ENCODE assay signal across 8 cellular contexts in genomic region chr4:40289366-40290188, GRCh38. TPM values are rescaled to one million over a fixed set of nuclear protein-coding genes. Genes with fewer than 3 reads are reported as not detected.
A peak's percentile ranks its signal among the peaks of the same experiment; 100 is the strongest.
DNase-seq lines count a peak whose midpoint lies in the region; ATAC-seq and TF ChIP-seq lines count a peak whose summit lies in the region.

No MANE protein-coding gene starts in this region.

- DNase-seq in NCI-H146 (lab: John Stamatoyannopoulos, UW) (peak; percentile 65), NCI-H146 treated with DMSO at 0.1 percent for 48 hours (lab: John Stamatoyannopoulos, UW; ENCODE audit: unreplicated experiment) (no peak), sigmoid colon (peak; percentile 7), chondrocyte (ENCODE audit: low spot score) (no peak), NCI-H510A (lab: John Stamatoyannopoulos, UW) (no peak), foreskin fibroblast (no peak)
- no peak for DNase-seq in activated CD8-positive, alpha-beta T cell treated with anti-CD3 and anti-CD28 coated beads for 36 hours

- H3K36me3 Mint-ChIP-seq in activated CD8-positive, alpha-beta T cell treated with anti-CD3 and anti-CD28 coated beads for 36 hours (ENCODE audit: low read depth) = peaks cover 5% of the 10 kb centered on the region
- no peaks in the 10 kb centered on the region for H3K36me3 Mint-ChIP-seq in chondrocyte (ENCODE audit: low read depth)

- no peaks in the 10 kb centered on the region for H3K36me3 ChIP-seq in KOPT-K1 (ENCODE audit: insufficient read depth, low read length)
- H3K36me3 ChIP-seq in sigmoid colon = no peaks in the 10 kb centered on the region

- H3K9me3 Mint-ChIP-seq in activated CD8-positive, alpha-beta T cell treated with anti-CD3 and anti-CD28 coated beads for 36 hours = peaks cover 5% of the 10 kb centered on the region
- no peaks in the 10 kb centered on the region for H3K9me3 Mint-ChIP-seq in chondrocyte (ENCODE audit: low read depth)

- H3K9me3 ChIP-seq in KOPT-K1 (ENCODE audit: insufficient read depth, low read length, poor library complexity, severe bottlenecking) (no peaks in the 10 kb centered on the region), sigmoid colon (no peaks in the 10 kb centered on the region)

- peaks cover 57% of the 10 kb centered on the region for H3K4me1 Mint-ChIP-seq in activated CD8-positive, alpha-beta T cell treated with anti-CD3 and anti-CD28 coated beads for 36 hours (ENCODE audit: low read depth)
- no peaks in the 10 kb centered on the region for H3K4me1 Mint-ChIP-seq in chondrocyte (ENCODE audit: low read depth)

- no peaks in the 10 kb centered on the region for H3K4me1 ChIP-seq in sigmoid colon

- peak overlapping the region; percentile 88 for H3K27ac Mint-ChIP-seq in activated CD8-positive, alpha-beta T cell treated with anti-CD3 and anti-CD28 coated beads for 36 hours
- H3K27ac Mint-ChIP-seq in chondrocyte (ENCODE audit: unreplicated experiment) = no peak overlapping the region

- 34 to 45% methylated on average over 7 of the region's 7 CpGs for WGBS in sigmoid colon, 2 donors

- CTCF ChIA-PET in activated CD8-positive, alpha-beta T cell treated with anti-CD3 and anti-CD28 coated beads for 36 hours (lab: Charles Lee) = interaction anchor here (1.0 to 4.3 kb wide), 9 partner anchors 10 to 60 kb away, joined by 3 to 16 read pairs (median 4); no protein-coding TSS in a partner anchor

- no peak for TF ChIP-seq EP300 in sigmoid colon (IDR thresholded peaks at IDR 0.05)

- no peak overlapping the region for H3K4me3 ChIP-seq in sigmoid colon
- no peak overlapping the region for H3K4me3 ChIP-seq in foreskin fibroblast (ENCODE audit: low read depth in 1 of 2, low read length in 2 of 2)

- H3K27ac ChIP-seq in KOPT-K1 (ENCODE audit: low read depth, low read length, poor library complexity, severe bottlenecking) (peak overlapping the region; percentile 74), sigmoid colon (no peak overlapping the region)

- POLR2A ChIA-PET in activated CD8-positive, alpha-beta T cell treated with anti-CD3 and anti-CD28 coated beads for 36 hours (lab: Charles Lee) = interaction anchor here (0.7 to 3.3 kb wide), 10 partner anchors 10 to 94 kb away, joined by 3 to 20 read pairs (median 4); no protein-coding TSS in a partner anchor

- no peaks in the 10 kb centered on the region for H3K27me3 ChIP-seq in sigmoid colon

- H3K27me3 Mint-ChIP-seq in activated CD8-positive, alpha-beta T cell treated with anti-CD3 and anti-CD28 coated beads for 36 hours = no peaks in the 10 kb centered on the region
- peaks cover 3% of the 10 kb centered on the region for H3K27me3 Mint-ChIP-seq in chondrocyte (ENCODE audit: low read depth)

- intact Hi-C loops in activated CD8-positive, alpha-beta T cell treated with anti-CD3 and anti-CD28 coated beads for 36 hours (cut with micrococcal nuclease) = no loop called here
- intact Hi-C loops in sigmoid colon (cut with DNase I) = no loop called here

- H3K4me3 Mint-ChIP-seq in activated CD8-positive, alpha-beta T cell treated with anti-CD3 and anti-CD28 coated beads for 36 hours = peak overlapping the region; percentile 38
- no peak overlapping the region for H3K4me3 Mint-ChIP-seq in chondrocyte (ENCODE audit: unreplicated experiment)

- TF ChIP-seq CTCF in activated CD8-positive, alpha-beta T cell treated with anti-CD3 and anti-CD28 coated beads for 36 hours (IDR thresholded peaks at IDR 0.05) = no peak
- TF ChIP-seq CTCF in sigmoid colon (IDR thresholded peaks at IDR 0.05) (no peak), chondrocyte (IDR thresholded peaks at IDR 0.05) (no peak), foreskin fibroblast (IDR thresholded peaks at IDR 0.05; ENCODE audit: low read depth, low read length) (no peak)

- TF ChIP-seq POLR2A in sigmoid colon (IDR thresholded peaks at IDR 0.05) = no peak

- peak; percentile 70 for ATAC-seq in activated CD8-positive, alpha-beta T cell treated with anti-CD3 and anti-CD28 coated beads for 36 hours

RNA-seq across cellular contexts. Expression of gene CHRNA9, which starts 45.6 kb away (rescaled TPM):
- under 1 TPM; 0.11 to 0.38 TPM for total RNA-seq in activated CD8-positive, alpha-beta T cell treated with anti-CD3 and anti-CD28 coated beads for 36 hours
- total RNA-seq in sigmoid colon (not detected), chondrocyte (0.36 TPM in 1 of 3 replicates, not detected in the others)
- not detected for polyA plus RNA-seq in sigmoid colon

Comparison
In these comparisons a context has a peak if more than half of its experiments do, and no peak if none do; other contexts are left out.
1. DNase-seq: peak in NCI-H146 (single experiment) and sigmoid colon (single experiment); none in NCI-H146 treated with DMSO at 0.1 percent for 48 hours (single experiment), activated CD8-positive, alpha-beta T cell treated with anti-CD3 and anti-CD28 coated beads for 36 hours (single experiment), chondrocyte (single experiment), NCI-H510A (single experiment) and foreskin fibroblast (0 of 2).